ENCODE assay signal across 22 cellular contexts in the genomic region with DNA sequence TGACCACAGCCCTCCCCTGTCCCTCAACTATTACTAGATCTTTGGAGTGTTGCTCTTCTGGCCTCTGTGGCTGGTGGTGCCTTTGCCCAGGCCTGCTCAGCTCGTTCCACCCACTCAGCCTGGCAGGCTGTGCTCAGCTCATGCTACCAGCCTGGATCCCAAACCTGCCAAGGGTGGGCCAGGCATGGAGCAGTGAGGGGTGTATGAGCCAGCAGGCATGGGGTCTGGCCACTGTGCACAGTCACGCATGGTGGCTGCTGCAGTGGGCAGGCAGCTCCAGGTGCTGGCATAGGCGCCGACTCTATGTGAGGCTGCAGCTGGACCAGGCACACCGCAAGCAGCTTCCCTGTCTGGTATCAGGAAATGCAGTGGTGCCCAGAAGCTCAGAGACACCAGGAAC.
"Had no signal": no experiment of that assay in that cellular context is flagged by ENCODE, and none has a peak within 500 bp of the region (broad histone marks: within the 10 kb centered on the region; RNA-seq: fewer than 3 reads in every experiment).

No MANE protein-coding gene starts in this region.

- H3K4me3 ChIP-seq: Peyer's patch had no signal

- H3K27me3 ChIP-seq: Peyer's patch had no signal

- H3K36me3 ChIP-seq: Peyer's patch had no signal

- DNase-seq: activated B cell treated with CpG ODN at 0.5 μM for 24 hours; activated CD4-positive, alpha-beta T cell treated with anti-CD3 and anti-CD28 coated beads for 1 hour; activated CD4-positive, alpha-beta T cell treated with anti-CD3 and anti-CD28 coated beads, Interleukin-2, amount 10 ng/mL, durations not matched to agents 24 days and 14 days; activated CD4-positive, alpha-beta T cell treated with anti-CD3 and anti-CD28 coated beads, Interleukin-2, amount 50 U/mL, for 48 hours; activated gamma-delta T cell treated with Interleukin-2 at 50 U/mL for 16 hours; activated naive CD4-positive, alpha-beta T cell treated with anti-CD3 and anti-CD28 coated beads, Interleukin-2, amount 10 ng/mL, durations not matched to agents 7 days and 5 days; activated naive CD8-positive, alpha-beta T cell treated with anti-CD3 and anti-CD28 coated beads for 36 hours; activated T-cell treated with anti-CD3 and anti-CD28 coated beads, Interleukin-2, amount 50 U/mL, for 4 hours; central memory CD4-positive, alpha-beta T cell; KG1; NCI-H1048; NCI-H146; NCI-H187 treated with DMSO at 0.1 percent for 48 hours; NCI-H2081 treated with DMSO at 0.1 percent for 48 hours; NCI-H446; NCI-H524; Peyer's patch; SHP77 treated with DMSO at 0.1 percent for 48 hours; T-helper 2 cell; T1000 had no signal

- H3K4me1 Mint-ChIP-seq: activated B cell treated with CpG ODN at 0.5 μM for 24 hours; activated CD4-positive, alpha-beta T cell treated with anti-CD3 and anti-CD28 coated beads, Interleukin-2, amount 10 ng/mL, durations not matched to agents 24 days and 14 days; activated naive CD4-positive, alpha-beta T cell treated with anti-CD3 and anti-CD28 coated beads, Interleukin-2, amount 10 ng/mL, durations not matched to agents 7 days and 5 days; activated naive CD8-positive, alpha-beta T cell treated with anti-CD3 and anti-CD28 coated beads for 36 hours; IgD-negative memory B cell had no signal

- H3K27ac Mint-ChIP-seq: activated B cell treated with CpG ODN at 0.5 μM for 24 hours; activated CD4-positive, alpha-beta T cell treated with anti-CD3 and anti-CD28 coated beads, Interleukin-2, amount 10 ng/mL, durations not matched to agents 24 days and 14 days; activated naive CD4-positive, alpha-beta T cell treated with anti-CD3 and anti-CD28 coated beads, Interleukin-2, amount 10 ng/mL, durations not matched to agents 7 days and 5 days; activated naive CD8-positive, alpha-beta T cell treated with anti-CD3 and anti-CD28 coated beads for 36 hours; IgD-negative memory B cell had no signal

- H3K27ac ChIP-seq: Peyer's patch, RWPE1 had no signal

- H3K4me1 ChIP-seq: Peyer's patch had no signal

- ATAC-seq: activated T-cell treated with anti-CD3 and anti-CD28 coated beads, Interleukin-2, amount 50 U/mL, for 4 hours had no signal

- H3K36me3 Mint-ChIP-seq: activated naive CD4-positive, alpha-beta T cell treated with anti-CD3 and anti-CD28 coated beads, Interleukin-2, amount 10 ng/mL, durations not matched to agents 7 days and 5 days; activated naive CD8-positive, alpha-beta T cell treated with anti-CD3 and anti-CD28 coated beads for 36 hours; IgD-negative memory B cell had no signal

- H3K9me3 Mint-ChIP-seq: activated CD4-positive, alpha-beta T cell treated with anti-CD3 and anti-CD28 coated beads, Interleukin-2, amount 10 ng/mL, durations not matched to agents 24 days and 14 days; activated naive CD4-positive, alpha-beta T cell treated with anti-CD3 and anti-CD28 coated beads, Interleukin-2, amount 10 ng/mL, durations not matched to agents 7 days and 5 days; activated naive CD8-positive, alpha-beta T cell treated with anti-CD3 and anti-CD28 coated beads for 36 hours; activated T-cell treated with anti-CD3 and anti-CD28 coated beads, Interleukin-2, amount 50 U/mL, for 4 hours; IgD-negative memory B cell had no signal

- H3K4me3 Mint-ChIP-seq: activated B cell treated with CpG ODN at 0.5 μM for 24 hours; activated CD4-positive, alpha-beta T cell treated with anti-CD3 and anti-CD28 coated beads, Interleukin-2, amount 10 ng/mL, durations not matched to agents 24 days and 14 days; activated naive CD4-positive, alpha-beta T cell treated with anti-CD3 and anti-CD28 coated beads, Interleukin-2, amount 10 ng/mL, durations not matched to agents 7 days and 5 days; activated naive CD8-positive, alpha-beta T cell treated with anti-CD3 and anti-CD28 coated beads for 36 hours; activated T-cell treated with anti-CD3 and anti-CD28 coated beads, Interleukin-2, amount 50 U/mL, for 4 hours; IgD-negative memory B cell had no signal
